ENCODE assay signal across 8 cellular contexts in genomic region chr12:26121841-26122680, GRCh38. TPM values are rescaled to one million over a fixed set of nuclear protein-coding genes. Genes with fewer than 3 reads are reported as not detected.
A peak's percentile ranks its signal among the peaks of the same experiment; 100 is the strongest.
DNase-seq lines count a peak whose midpoint lies in the region; ATAC-seq and TF ChIP-seq lines count a peak whose summit lies in the region.

No MANE protein-coding gene starts in this region.

- TF ChIP-seq RAD21 in IMR-90 (IDR thresholded peaks at IDR 0.05; ENCODE audit: low read length) = no peak

- H3K27ac ChIP-seq in IMR-90 (ENCODE audit: insufficient read depth, low read length) = peak overlapping the region; percentile 16; the same call in 1 of the 2 replicates

- no peak overlapping the region for H3K18ac ChIP-seq in IMR-90 (ENCODE audit: low read depth, low read length)

- H3K4me1 Mint-ChIP-seq in natural killer cell = peaks cover 18 to 38% of the 10 kb centered on the region in 2 donors

- no peak overlapping the region for H2AK9ac ChIP-seq in IMR-90 (replicated peaks; ENCODE audit: low read depth, low read length, poor library complexity)

- H3K23ac ChIP-seq in IMR-90 (ENCODE audit: low read depth, low read length) = no peak overlapping the region

- no peak overlapping the region for H4K8ac ChIP-seq in IMR-90 (ENCODE audit: low read depth in 2 of 2, low read length in 2 of 2)

- no peak overlapping the region for H2BK120ac ChIP-seq in IMR-90 (ENCODE audit: low read depth, low read length)

- peak overlapping the region; percentile 82 for H2AFZ ChIP-seq in IMR-90 (replicated peaks; ENCODE audit: low read length, poor library complexity)

- in situ Hi-C loops in IMR-90 (cut with MboI; ENCODE audit: low sequenced_read_pairs) = loop anchor here (10.0 kb wide), 1 partner anchor 533 kb away; no protein-coding TSS in a partner anchor

- no peaks in the 10 kb centered on the region for H4K20me1 ChIP-seq in IMR-90 (ENCODE audit: insufficient read depth, low read length)

- no peak overlapping the region for H3K27ac Mint-ChIP-seq in natural killer cell

- H3K27me3 ChIP-seq in IMR-90 (ENCODE audit: control insufficient read depth, insufficient read depth, low read length) = peaks cover 6% of the 10 kb centered on the region

- H3K4me1 ChIP-seq in IMR-90 (ENCODE audit: control insufficient read depth, insufficient read depth, low read length) = no peaks in the 10 kb centered on the region

- dilution Hi-C loops in IMR-90 (cut with HindIII; ENCODE audit: low sequenced_read_pairs, unreplicated experiment) = no loop called here

- H3K79me1 ChIP-seq in IMR-90 (ENCODE audit: low read depth in 1 of 2, low read length in 2 of 2) = no peaks in the 10 kb centered on the region

- no peak overlapping the region for H2BK5ac ChIP-seq in IMR-90 (ENCODE audit: low read depth, low read length, poor library complexity, severe bottlenecking)

- peak overlapping the region; percentile 46 for H3K4me3 ChIP-seq in IMR-90 (ENCODE audit: insufficient read depth, low read depth, low read length)

- POLR2A ChIA-PET in IMR-90 (lab: Charles Lee; ENCODE audit: unreplicated experiment) = no interaction called here

- no TSS peak for BruUV-seq in IMR-90 (replicated peaks; lab: Mats Ljungman, UMichigan)

- H3K36me3 ChIP-seq in IMR-90 (ENCODE audit: control insufficient read depth, insufficient read depth, low read length) = no peaks in the 10 kb centered on the region

- CTCF ChIA-PET in IMR-90 (lab: Yijun Ruan, JAX) = interaction anchor here (1.0 to 2.1 kb wide), 6 partner anchors 304 to 579 kb away, joined by 3 to 7 read pairs (median 5); no protein-coding TSS in a partner anchor

- no peaks in the 10 kb centered on the region for H3K9me3 ChIP-seq in IMR-90 (ENCODE audit: control insufficient read depth, insufficient read depth, low read length)

- TF ChIP-seq POLR2A in IMR-90 (IDR thresholded peaks at IDR 0.05; ENCODE audit: low read depth, low read length) (no peak), erythroblast (IDR thresholded peaks at IDR 0.05; ENCODE audit: low read length) (no peak)

- no peak overlapping the region for H3K14ac ChIP-seq in IMR-90 (replicated peaks; ENCODE audit: low read depth, low read length)

- H3K4me3 Mint-ChIP-seq in natural killer cell = peak overlapping the region; percentile 69

- H3K9me1 ChIP-seq in IMR-90 (ENCODE audit: insufficient read depth, low read length) = no peaks in the 10 kb centered on the region

- TF ChIP-seq CTCF in IMR-90 (conservative IDR thresholded peaks at IDR 0.05; ENCODE audit: low read depth, low read length) (no peak), natural killer cell (IDR thresholded peaks at IDR 0.05) (no peak)

- intact Hi-C loops in IMR-90 (cut with micrococcal nuclease) (loop anchor here (1.0 to 5.0 kb wide), 3 partner anchors 105 to 313 kb away; no protein-coding TSS in a partner anchor), natural killer cell (cut with micrococcal nuclease) (no loop called here)

- peaks cover 55 to 66% of the 10 kb centered on the region in 2 donors for H3K27me3 Mint-ChIP-seq in natural killer cell (ENCODE audit: low read depth in 2 of 2)

- peak overlapping the region; percentile 52; the same call in 1 of the 2 replicates for H3K9ac ChIP-seq in IMR-90 (ENCODE audit: low read depth, low read length)

- H3K36me3 Mint-ChIP-seq in natural killer cell = no peaks in the 10 kb centered on the region

- no peak overlapping the region for H3K56ac ChIP-seq in IMR-90 (ENCODE audit: extremely low read depth, insufficient read depth, low read length)

- no peak overlapping the region for H4K5ac ChIP-seq in IMR-90 (ENCODE audit: low read depth, low read length)

- H3K4ac ChIP-seq in IMR-90 (ENCODE audit: low read depth, low read length) = no peak overlapping the region

- ATAC-seq in IMR-90 (ENCODE audit: low read depth) (peak; percentile 30), natural killer cell (peak; percentile 64 to 76 (median 70)), GM21737 (IDR thresholded peaks at IDR 0.05; ENCODE audit: unreplicated experiment) (no peak)

- no peak overlapping the region for H2BK15ac ChIP-seq in IMR-90 (ENCODE audit: low read depth, low read length)

- H2BK20ac ChIP-seq in IMR-90 (ENCODE audit: low read depth, low read length) = no peak overlapping the region

- H3K9me3 Mint-ChIP-seq in natural killer cell = no peaks in the 10 kb centered on the region

- H2AK5ac ChIP-seq in IMR-90 (ENCODE audit: low read depth, low read length) = no peak overlapping the region

- peak overlapping the region; percentile 82 for H3K4me2 ChIP-seq in IMR-90 (ENCODE audit: low read depth, low read length)

- 1% methylated on average over 22 of the region's 94 CpGs; no CpG with 5 or more reads in 1 of the 2 experiments for WGBS in IMR-90 (ENCODE audit: extremely low coverage in 2 of 2, insufficient read length in 1 of 2), 2 experiments

- DNase-seq in SIG-M5 treated with dmso at 0.1 percent for 504 hours (lab: John Stamatoyannopoulos, UW; ENCODE audit: unreplicated experiment) (peak; percentile 46), SIG-M5 (lab: John Stamatoyannopoulos, UW) (no peak), IMR-90 (peak; percentile 34), erythroblast (lab: John Stamatoyannopoulos, UW) (peak; percentile 36 to 53), natural killer cell (no peak), mucosa of gallbladder (ENCODE audit: low spot score) (no peak)
- peak; percentile 26 to 28 for DNase-seq in activated CD4-positive, alpha-beta T cell treated with anti-CD3 and anti-CD28 coated beads, Interleukin-2, amount 50 U/mL, for 48 hours

- no peak overlapping the region for H4K91ac ChIP-seq in IMR-90 (ENCODE audit: insufficient read depth, low read depth, low read length)

TF ChIP-seq in IMR-90, 13 proteins besides CTCF, POLR2A, EP300 and RAD21:
- no peak for TF ChIP-seq FOS (IDR thresholded peaks at IDR 0.05; ENCODE audit: low read depth, low read length)

RNA-seq across cellular contexts. Expression of gene BHLHE41, which starts 2.8 kb away (rescaled TPM):
- total RNA-seq in IMR-90 (2012; rRNA removed) = 0.72 and 1.1 TPM in 2 replicates
- 3.8 and 5.2 TPM in 2 replicates for polyA plus RNA-seq in IMR-90 (2012; rRNA removed)
- 0.64 and 1.6 TPM in 2 replicates for polyA plus RNA-seq in IMR-90 (2012; cell fraction: cytosol; rRNA removed)
- polyA plus RNA-seq in IMR-90 (2012; cell fraction: nucleus; rRNA removed; ENCODE audit: low replicate concordance) = 5.6 and 8.7 TPM in 2 replicates
- 1 to 10 TPM in 1 of 3 donors, under 1 TPM in 1, not detected in 1; 0.09 to 3.7 TPM for total RNA-seq in natural killer cell
- total RNA-seq in mucosa of gallbladder = 99.6 TPM

Comparison
In these comparisons a context has a peak if more than half of its experiments do, and no peak if none do; other contexts are left out.
1. DNase-seq: peak in SIG-M5 treated with dmso at 0.1 percent for 504 hours (single experiment), IMR-90 (single experiment), activated CD4-positive, alpha-beta T cell treated with anti-CD3 and anti-CD28 coated beads, Interleukin-2, amount 50 U/mL, for 48 hours (2 of 2) and erythroblast (2 of 2); none in SIG-M5 (single experiment), natural killer cell (single experiment) and mucosa of gallbladder (single experiment).
2. RNA of gene BHLHE41, which starts 2.8 kb away (total RNA-seq): 99.6 TPM in mucosa of gallbladder (single experiment); 0.72 to 1.1 TPM in IMR-90 and 0.09 to 3.7 TPM in natural killer cell; every median in the first group is over 10 times any median in the second.